9 cellular contexts compared by ENCODE assay signal in genomic region chr6:169269180-169270076, GRCh38. TPM values are rescaled to one million over a fixed set of nuclear protein-coding genes. Genes with fewer than 3 reads are reported as not detected.
DNase-seq lines count a peak whose midpoint lies in the region; ATAC-seq and TF ChIP-seq lines count a peak whose summit lies in the region.
"Had no signal": no experiment of that assay in that cellular context is flagged by ENCODE, and none has a peak within 500 bp of the region (broad histone marks: within the 10 kb centered on the region; RNA-seq: fewer than 3 reads in every experiment).

No MANE protein-coding gene starts in this region.

- no peak for TF ChIP-seq CTCF in BJ (IDR thresholded peaks at IDR 0.05; ENCODE audit: insufficient read depth, low read depth, low read length)

- H3K79me1 ChIP-seq in mesenchymal stem cell (replicated peaks; ENCODE audit: low read length, poor library complexity, severe bottlenecking): no peaks in the 10 kb centered on the region

- H3K27me3 ChIP-seq in BJ (ENCODE audit: control insufficient read depth, insufficient read depth, low read length): no peaks in the 10 kb centered on the region
- no peaks in the 10 kb centered on the region for H3K27me3 ChIP-seq in esophagus (ENCODE audit: control insufficient read depth in 1 of 2, insufficient read depth in 2 of 2, low read length in 2 of 2)
- H3K27me3 ChIP-seq in mesenchymal stem cell (ENCODE audit: control insufficient read depth in 1 of 2, insufficient read depth in 1 of 2, low read length in 2 of 2): no peaks in the 10 kb centered on the region

- H2AK5ac ChIP-seq in mesenchymal stem cell (ENCODE audit: low read length, severe bottlenecking): no peak overlapping the region

- H2BK15ac ChIP-seq in mesenchymal stem cell (ENCODE audit: low read depth, poor library complexity, severe bottlenecking): no peak overlapping the region

- H3K18ac ChIP-seq in mesenchymal stem cell (ENCODE audit: low read depth in 1 of 2, low read length in 2 of 2): no peak overlapping the region

- H3K9ac ChIP-seq in mesenchymal stem cell (ENCODE audit: low read length): peak overlapping the region; percentile 79

- H3K27ac ChIP-seq in esophagus (ENCODE audit: low read depth in 2 of 2, low read length in 1 of 2) (peak overlapping the region; percentile 7 to 26), mesenchymal stem cell (ENCODE audit: low read length, poor library complexity, severe bottlenecking) (peak overlapping the region; percentile 33)

- H3K14ac ChIP-seq in mesenchymal stem cell (ENCODE audit: low read length in 2 of 2): no peak overlapping the region

- H3K9me3 ChIP-seq in esophagus (ENCODE audit: control insufficient read depth in 2 of 2, insufficient read depth in 1 of 2, low read depth in 1 of 2, low read length in 1 of 2): no peaks in the 10 kb centered on the region
- no peaks in the 10 kb centered on the region for H3K9me3 ChIP-seq in mesenchymal stem cell (ENCODE audit: control insufficient read depth, low read length)

- no peak overlapping the region for H2BK5ac ChIP-seq in mesenchymal stem cell (ENCODE audit: low read depth, low read length, poor library complexity, severe bottlenecking)

- peak; percentile 26 for DNase-seq in BJ (ENCODE audit: low read depth)
- DNase-seq in NOMO-1 treated with dmso at 0.1 percent for 144 hours (lab: John Stamatoyannopoulos, UW; ENCODE audit: unreplicated experiment): peak; percentile 34
- no peak for DNase-seq in mesenchymal stem cell
- no peak for DNase-seq in SW 1271 (lab: John Stamatoyannopoulos, UW)
- no peak for DNase-seq in putamen (ENCODE audit: low spot score)
- DNase-seq in NCI-H69 (lab: John Stamatoyannopoulos, UW): no peak
- DNase-seq: midbrain had no signal

- CTCF ChIA-PET in BJ (lab: Yijun Ruan, JAX): no interaction called here

- H3K36me3 ChIP-seq in BJ (ENCODE audit: control insufficient read depth, insufficient read depth, low read length) (no peaks in the 10 kb centered on the region), esophagus (ENCODE audit: control insufficient read depth in 2 of 2, insufficient read depth in 2 of 2, low read length in 1 of 2) (no peaks in the 10 kb centered on the region), mesenchymal stem cell (ENCODE audit: control insufficient read depth in 1 of 2, insufficient read depth in 2 of 2, low read depth in 1 of 2, low read length in 2 of 2) (no peaks in the 10 kb centered on the region)

- ATAC-seq in HG03097 (IDR thresholded peaks at IDR 0.05; ENCODE audit: low FRiP score, unreplicated experiment): no peak

- no peak overlapping the region for H3K23ac ChIP-seq in mesenchymal stem cell (ENCODE audit: low read length in 2 of 2)

- no peak overlapping the region for H2BK12ac ChIP-seq in mesenchymal stem cell (ENCODE audit: low read length in 2 of 2)

- POLR2A ChIA-PET in BJ (lab: Charles Lee): interaction anchor here (0.5 to 0.6 kb wide), 2 partner anchors 8 to 317 kb away, joined by 3 to 4 read pairs; no protein-coding TSS in a partner anchor

- H3K4me3 ChIP-seq in BJ (ENCODE audit: low read depth, low read length): no peak overlapping the region
- no peak overlapping the region for H3K4me3 ChIP-seq in esophagus (ENCODE audit: low read depth in 1 of 2, low read length in 2 of 2)
- H3K4me3 ChIP-seq in mesenchymal stem cell (ENCODE audit: insufficient read depth in 1 of 2, low read depth in 1 of 2, low read length in 2 of 2): no peak overlapping the region

- H4K91ac ChIP-seq in mesenchymal stem cell (ENCODE audit: low read length): no peak overlapping the region

- no peak overlapping the region for H2BK120ac ChIP-seq in mesenchymal stem cell (ENCODE audit: low read depth, low read length)

- H3K4me1 ChIP-seq in esophagus (ENCODE audit: control insufficient read depth in 2 of 2, insufficient read depth in 2 of 2, low read length in 1 of 2) (no peaks in the 10 kb centered on the region), mesenchymal stem cell (ENCODE audit: control insufficient read depth, insufficient read depth, low read depth, low read length) (peaks cover 6% of the 10 kb centered on the region)

- no peak overlapping the region for H3K4me2 ChIP-seq in mesenchymal stem cell (ENCODE audit: low read length, poor library complexity, severe bottlenecking)

- no peak overlapping the region for H4K8ac ChIP-seq in mesenchymal stem cell (ENCODE audit: low read length)

- no peak overlapping the region for H3K4ac ChIP-seq in mesenchymal stem cell (ENCODE audit: low read depth in 1 of 2, low read length in 2 of 2)

- no peak overlapping the region for H2AFZ ChIP-seq in mesenchymal stem cell (ENCODE audit: low read depth, low read length)

- 61 to 66% methylated on average over 9 of the region's 9 CpGs for WGBS in esophagus, 2 donors
- WGBS in mesenchymal stem cell: 78% methylated on average over 8 of the region's 9 CpGs

RNA-seq across cellular contexts. Expression of gene THBS2, which starts 15.8 kb away (rescaled TPM):
- 534 and 857 TPM in 2 replicates for polyA plus RNA-seq in BJ (2011; rRNA removed)
- 490 and 492 TPM in 2 replicates for polyA minus RNA-seq in BJ (2011; rRNA and poly(A)+ RNA removed)
- 1 to 10 TPM; 1.6 to 2.5 TPM for polyA plus RNA-seq in esophagus
- 1.1 TPM for polyA plus RNA-seq in mesenchymal stem cell (2013, experiment 1 of 2)
- 1.2 TPM for polyA plus RNA-seq in mesenchymal stem cell (2013, experiment 2 of 2)

Comparison
In these comparisons a context has a peak if more than half of its experiments do, and no peak if none do; other contexts are left out.
1. DNase-seq: peak in BJ (single experiment) and NOMO-1 treated with dmso at 0.1 percent for 144 hours (single experiment); none in mesenchymal stem cell (single experiment), SW 1271 (0 of 2), putamen (single experiment) and NCI-H69 (single experiment).
2. RNA of gene THBS2, which starts 15.8 kb away (polyA plus RNA-seq): 534 to 857 TPM in BJ; 1.6 to 2.5 TPM in esophagus; every median in the first group is over 100 times any median in the second.